8 cellular contexts compared by ENCODE assay signal in the genomic region with DNA sequence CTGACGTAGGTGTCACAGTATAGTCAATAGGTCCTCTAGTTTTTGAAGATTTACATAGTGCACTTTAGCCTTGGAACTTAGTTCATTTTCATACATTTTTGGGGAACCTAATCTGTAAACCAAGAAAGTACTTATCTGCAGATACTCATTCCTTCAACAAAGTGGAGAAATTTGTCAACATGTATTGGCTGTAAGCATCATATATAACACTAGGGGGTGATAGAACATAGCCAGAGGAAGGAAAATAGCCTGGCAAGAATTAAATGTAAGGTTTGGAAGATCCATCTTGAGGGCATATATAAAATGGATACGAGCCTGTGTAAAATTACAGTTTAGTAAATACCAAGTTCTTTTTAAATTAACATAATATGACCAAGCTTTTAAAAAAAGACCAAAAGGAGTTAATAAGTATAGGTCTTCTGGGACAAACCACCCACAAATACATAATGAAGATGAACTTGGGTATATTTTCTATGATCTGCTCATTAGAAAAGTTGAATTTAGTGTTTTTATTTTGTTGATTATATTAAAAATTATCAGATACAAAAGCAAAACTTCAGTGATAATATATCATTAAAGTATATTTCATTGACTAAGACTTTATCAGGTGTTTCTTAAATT. TPM values are rescaled to one million over a fixed set of nuclear protein-coding genes. Genes with fewer than 3 reads are reported as not detected.
DNase-seq lines count a peak whose midpoint lies in the region; ATAC-seq, FAIRE-seq and TF ChIP-seq lines count a peak whose summit lies in the region.

No MANE protein-coding gene starts in this region.

- intact Hi-C loops in IMR-90 (cut with micrococcal nuclease): loop anchor here (1.0 to 5.0 kb wide), 3 partner anchors 149 to 1240 kb away; no protein-coding TSS in a partner anchor
- intact Hi-C loops in pancreas (cut with DNase I): loop anchor here in 2 of 3 donors (5.0 kb wide), 1 partner anchor 150 kb away; no protein-coding TSS in a partner anchor

- H3K4ac ChIP-seq in IMR-90 (ENCODE audit: low read depth, low read length): no peak overlapping the region

- no peak overlapping the region for H3K18ac ChIP-seq in IMR-90 (ENCODE audit: low read depth, low read length)

- H2BK120ac ChIP-seq in IMR-90 (ENCODE audit: low read depth, low read length): no peak overlapping the region

- no peak overlapping the region for H4K5ac ChIP-seq in IMR-90 (ENCODE audit: low read depth, low read length)

- no peaks in the 10 kb centered on the region for H3K36me3 ChIP-seq in IMR-90 (ENCODE audit: control insufficient read depth, insufficient read depth, low read length)
- H3K36me3 ChIP-seq in pancreas: no peaks in the 10 kb centered on the region

- H3K4me3 ChIP-seq in IMR-90 (ENCODE audit: insufficient read depth, low read depth, low read length) (no peak overlapping the region), epithelial cell of esophagus (ENCODE audit: low read length) (no peak overlapping the region), pancreas (no peak overlapping the region)

- H3K9me3 Mint-ChIP-seq in activated CD4-positive, alpha-beta T cell treated with anti-CD3 and anti-CD28 coated beads, Interleukin-2, amount 10 ng/mL, durations not matched to agents 7 days and 5 days: no peaks in the 10 kb centered on the region
- no peaks in the 10 kb centered on the region for H3K9me3 Mint-ChIP-seq in activated naive CD8-positive, alpha-beta T cell treated with anti-CD3 and anti-CD28 coated beads, Interleukin-2, amount 50 U/mL, for 24 hours

- H2BK15ac ChIP-seq in IMR-90 (ENCODE audit: low read depth, low read length): no peak overlapping the region

- no peak overlapping the region for H2BK20ac ChIP-seq in IMR-90 (ENCODE audit: low read depth, low read length)

- no peaks in the 10 kb centered on the region for H3K27me3 ChIP-seq in IMR-90 (ENCODE audit: control insufficient read depth, insufficient read depth, low read length)
- H3K27me3 ChIP-seq in pancreas: no peaks in the 10 kb centered on the region

- H4K20me1 ChIP-seq in IMR-90 (ENCODE audit: insufficient read depth, low read length): no peaks in the 10 kb centered on the region

- no peak overlapping the region for H3K9ac ChIP-seq in IMR-90 (ENCODE audit: low read depth, low read length)

- no peak overlapping the region for H3K4me3 Mint-ChIP-seq in activated CD4-positive, alpha-beta T cell treated with anti-CD3 and anti-CD28 coated beads, Interleukin-2, amount 10 ng/mL, durations not matched to agents 7 days and 5 days
- no peak overlapping the region for H3K4me3 Mint-ChIP-seq in activated naive CD8-positive, alpha-beta T cell treated with anti-CD3 and anti-CD28 coated beads, Interleukin-2, amount 50 U/mL, for 24 hours

- DNase-seq in DMS 273 (lab: John Stamatoyannopoulos, UW; ENCODE audit: unreplicated experiment) (peak; percentile 78), IMR-90 (peak; percentile 74), OCI-M1 (lab: John Stamatoyannopoulos, UW) (peak; percentile 76), epithelial cell of esophagus (ENCODE audit: low read depth) (peak; percentile 55), pancreas (no peak)
- DNase-seq in activated CD4-positive, alpha-beta T cell treated with anti-CD3 and anti-CD28 coated beads, Interleukin-2, amount 10 ng/mL, durations not matched to agents 7 days and 5 days: no peak
- DNase-seq in activated naive CD8-positive, alpha-beta T cell treated with anti-CD3 and anti-CD28 coated beads, Interleukin-2, amount 50 U/mL, for 24 hours: no peak

- no peak for FAIRE-seq in pancreas (lab: Jason Lieb, UNC)

- H4K8ac ChIP-seq in IMR-90 (ENCODE audit: low read depth in 2 of 2, low read length in 2 of 2): no peak overlapping the region

- peaks cover 8% of the 10 kb centered on the region for H3K9me1 ChIP-seq in IMR-90 (ENCODE audit: insufficient read depth, low read length)

- TF ChIP-seq POLR2A in IMR-90 (IDR thresholded peaks at IDR 0.05; ENCODE audit: low read depth, low read length): peak; percentile 59; the same call in 1 of the 2 replicates

- H3K56ac ChIP-seq in IMR-90 (ENCODE audit: extremely low read depth, insufficient read depth, low read length): no peak overlapping the region

- no peak overlapping the region for H3K27ac ChIP-seq in IMR-90 (ENCODE audit: insufficient read depth, low read length)
- no peak overlapping the region for H3K27ac ChIP-seq in pancreas

- no peaks in the 10 kb centered on the region for H3K79me1 ChIP-seq in IMR-90 (ENCODE audit: low read depth in 1 of 2, low read length in 2 of 2)

- H3K36me3 Mint-ChIP-seq in activated CD4-positive, alpha-beta T cell treated with anti-CD3 and anti-CD28 coated beads, Interleukin-2, amount 10 ng/mL, durations not matched to agents 7 days and 5 days (ENCODE audit: low read depth): no peaks in the 10 kb centered on the region
- no peaks in the 10 kb centered on the region for H3K36me3 Mint-ChIP-seq in activated naive CD8-positive, alpha-beta T cell treated with anti-CD3 and anti-CD28 coated beads, Interleukin-2, amount 50 U/mL, for 24 hours (ENCODE audit: low read depth)

- H2AFZ ChIP-seq in IMR-90 (replicated peaks; ENCODE audit: low read length, poor library complexity): no peak overlapping the region

- H3K14ac ChIP-seq in IMR-90 (replicated peaks; ENCODE audit: low read depth, low read length): no peak overlapping the region

- no peak overlapping the region for H2BK5ac ChIP-seq in IMR-90 (ENCODE audit: low read depth, low read length, poor library complexity, severe bottlenecking)

- no peak overlapping the region for H4K91ac ChIP-seq in IMR-90 (ENCODE audit: insufficient read depth, low read depth, low read length)

- H3K4me1 ChIP-seq in IMR-90 (ENCODE audit: control insufficient read depth, insufficient read depth, low read length) (peaks cover 7% of the 10 kb centered on the region), pancreas (no peaks in the 10 kb centered on the region)

- POLR2A ChIA-PET in IMR-90 (lab: Charles Lee; ENCODE audit: unreplicated experiment): no interaction called here
- POLR2A ChIA-PET in activated CD4-positive, alpha-beta T cell treated with anti-CD3 and anti-CD28 coated beads, Interleukin-2, amount 10 ng/mL, durations not matched to agents 7 days and 5 days (lab: Charles Lee): no interaction called here

- BruUV-seq in IMR-90 (replicated peaks; lab: Mats Ljungman, UMichigan): no TSS peak

- WGBS in IMR-90 (ENCODE audit: extremely low coverage in 2 of 2, insufficient read length in 1 of 2), 2 experiments: no CpG with 5 or more reads among the region's 2 CpGs
- 36 to 39% methylated on average over 2 of the region's 2 CpGs for WGBS in pancreas, 2 donors

- H2AK5ac ChIP-seq in IMR-90 (ENCODE audit: low read depth, low read length): no peak overlapping the region

- dilution Hi-C loops in IMR-90 (cut with HindIII; ENCODE audit: low sequenced_read_pairs, unreplicated experiment): loop anchor here (25.0 kb wide), 2 partner anchors 145 to 995 kb away; no protein-coding TSS in a partner anchor

- H3K4me2 ChIP-seq in IMR-90 (ENCODE audit: low read depth, low read length): no peak overlapping the region

- no peaks in the 10 kb centered on the region for H3K9me3 ChIP-seq in IMR-90 (ENCODE audit: control insufficient read depth, insufficient read depth, low read length)
- H3K9me3 ChIP-seq in pancreas: no peaks in the 10 kb centered on the region

- in situ Hi-C loops in IMR-90 (cut with MboI; ENCODE audit: low sequenced_read_pairs): loop anchor here (5.0 to 25.0 kb wide), 4 partner anchors 150 to 1238 kb away; no protein-coding TSS in a partner anchor

- H3K27me3 Mint-ChIP-seq in activated CD4-positive, alpha-beta T cell treated with anti-CD3 and anti-CD28 coated beads, Interleukin-2, amount 10 ng/mL, durations not matched to agents 7 days and 5 days: no peaks in the 10 kb centered on the region
- H3K27me3 Mint-ChIP-seq in activated naive CD8-positive, alpha-beta T cell treated with anti-CD3 and anti-CD28 coated beads, Interleukin-2, amount 50 U/mL, for 24 hours: no peaks in the 10 kb centered on the region

- no peak overlapping the region for H2AK9ac ChIP-seq in IMR-90 (replicated peaks; ENCODE audit: low read depth, low read length, poor library complexity)

- TF ChIP-seq CTCF in IMR-90 (conservative IDR thresholded peaks at IDR 0.05; ENCODE audit: low read depth, low read length): peak; percentile 97
- TF ChIP-seq CTCF in epithelial cell of esophagus (IDR thresholded peaks at IDR 0.05; ENCODE audit: insufficient read depth, low read depth, low read length, missing control alignments): peak; percentile 62
- TF ChIP-seq CTCF in pancreas (IDR thresholded peaks at IDR 0.05): peak; percentile 29 to 70 (median 58)

- no peaks in the 10 kb centered on the region for H3K4me1 Mint-ChIP-seq in activated CD4-positive, alpha-beta T cell treated with anti-CD3 and anti-CD28 coated beads, Interleukin-2, amount 10 ng/mL, durations not matched to agents 7 days and 5 days
- H3K4me1 Mint-ChIP-seq in activated naive CD8-positive, alpha-beta T cell treated with anti-CD3 and anti-CD28 coated beads, Interleukin-2, amount 50 U/mL, for 24 hours: no peaks in the 10 kb centered on the region

- peak; percentile 99 for TF ChIP-seq RAD21 in IMR-90 (IDR thresholded peaks at IDR 0.05; ENCODE audit: low read length)

- CTCF ChIA-PET in IMR-90 (lab: Yijun Ruan, JAX): interaction anchor here (0.6 to 6.0 kb wide), 4 partner anchors 141 to 295 kb away, joined by 3 to 88 read pairs (median 4); no protein-coding TSS in a partner anchor
- CTCF ChIA-PET in activated CD4-positive, alpha-beta T cell treated with anti-CD3 and anti-CD28 coated beads, Interleukin-2, amount 10 ng/mL, durations not matched to agents 7 days and 5 days (lab: Charles Lee): interaction anchor here (1.5 to 7.7 kb wide), 3 partner anchors 135 to 158 kb away, joined by 3 to 60 read pairs (median 4); no protein-coding TSS in a partner anchor

- H3K27ac Mint-ChIP-seq in activated CD4-positive, alpha-beta T cell treated with anti-CD3 and anti-CD28 coated beads, Interleukin-2, amount 10 ng/mL, durations not matched to agents 7 days and 5 days: no peak overlapping the region
- H3K27ac Mint-ChIP-seq in activated naive CD8-positive, alpha-beta T cell treated with anti-CD3 and anti-CD28 coated beads, Interleukin-2, amount 50 U/mL, for 24 hours: no peak overlapping the region

- ATAC-seq in IMR-90 (ENCODE audit: low read depth): peak; percentile 73
- ATAC-seq in pancreas: peak; percentile 66 to 81 (median 73)
- no peak for ATAC-seq in activated naive CD8-positive, alpha-beta T cell treated with anti-CD3 and anti-CD28 coated beads, Interleukin-2, amount 50 U/mL, for 24 hours
- ATAC-seq in GM19023 (IDR thresholded peaks at IDR 0.05; ENCODE audit: unreplicated experiment): no peak

- no peak overlapping the region for H3K23ac ChIP-seq in IMR-90 (ENCODE audit: low read depth, low read length)

TF ChIP-seq in IMR-90, 13 proteins besides CTCF, POLR2A, EP300 and RAD21 (continues in another document):
- TF ChIP-seq MXI1 (IDR thresholded peaks at IDR 0.05; ENCODE audit: borderline replicate concordance, low read depth, low read length): no peak

RNA-seq across cellular contexts. Expression of gene RPL37A, which starts 18.2 kb away (rescaled TPM):
- total RNA-seq in IMR-90 (2012; rRNA removed) (341 and 804 TPM in 2 replicates), pancreas (1,000 to 10,000 TPM; 1,329 to 2,188 (median 1,510) TPM)
- polyA plus RNA-seq in IMR-90 (2012; rRNA removed) (1,504 and 1,572 TPM in 2 replicates), pancreas (1,000 to 10,000 TPM; 1,646 to 2,596 TPM)
- 2,705 and 5,319 TPM in 2 replicates for polyA plus RNA-seq in IMR-90 (2012; cell fraction: cytosol; rRNA removed)
- 530 and 1,168 TPM in 2 replicates for polyA plus RNA-seq in IMR-90 (2012; cell fraction: nucleus; rRNA removed; ENCODE audit: low replicate concordance)
- 1,000 to 10,000 TPM; 2,088 to 2,348 TPM for total RNA-seq in activated CD4-positive, alpha-beta T cell treated with anti-CD3 and anti-CD28 coated beads, Interleukin-2, amount 10 ng/mL, durations not matched to agents 7 days and 5 days

Comparison
In these comparisons a context has a peak if more than half of its experiments do, and no peak if none do; other contexts are left out.
1. DNase-seq: peak in DMS 273 (single experiment), IMR-90 (single experiment), OCI-M1 (single experiment) and epithelial cell of esophagus (single experiment); none in pancreas (0 of 6), activated CD4-positive, alpha-beta T cell treated with anti-CD3 and anti-CD28 coated beads, Interleukin-2, amount 10 ng/mL, durations not matched to agents 7 days and 5 days (single experiment) and activated naive CD8-positive, alpha-beta T cell treated with anti-CD3 and anti-CD28 coated beads, Interleukin-2, amount 50 U/mL, for 24 hours (single experiment).
2. ATAC-seq: peak in IMR-90 (single experiment) and pancreas (4 of 4); none in activated naive CD8-positive, alpha-beta T cell treated with anti-CD3 and anti-CD28 coated beads, Interleukin-2, amount 50 U/mL, for 24 hours (single experiment) and GM19023 (single experiment).
3. Peak in every context shown above with its lines, with median percentiles within 50 percentile points of each other: CTCF ChIP-seq.